1 cellular context compared by ENCODE assay signal in genomic region chr3:173058229-173058628, GRCh38.
TF ChIP-seq lines count a peak whose summit lies in the region.

No MANE protein-coding gene starts in this region.

TF ChIP-seq in K562, 482 proteins besides CTCF, POLR2A, EP300 and RAD21 (continued from another document):
- TF ChIP-seq MGA (IDR thresholded peaks at IDR 0.05) = no peak
- no peak for TF ChIP-seq ASH1L (IDR thresholded peaks at IDR 0.05; ENCODE audit: borderline replicate concordance, low read depth, partially characterized antibody)
- TF ChIP-seq ZNF316 (IDR thresholded peaks at IDR 0.05) = peak; percentile 63
- TF ChIP-seq ZNF41 (CRISPR knock-in tag; conservative IDR thresholded peaks at IDR 0.05) = no peak
- no peak for TF ChIP-seq XRCC5 (IDR thresholded peaks at IDR 0.05; ENCODE audit: low read depth, low read length)
- TF ChIP-seq DIDO1 (tag; IDR thresholded peaks at IDR 0.05; ENCODE audit: low read depth) = no peak
- TF ChIP-seq ZNF140 (CRISPR knock-in tag; IDR thresholded peaks at IDR 0.05) = no peak
- TF ChIP-seq ZNF644 (tag; IDR thresholded peaks at IDR 0.05; ENCODE audit: low read depth) = no peak
- TF ChIP-seq HNRNPK (IDR thresholded peaks at IDR 0.05; ENCODE audit: low read depth, low read length, poor library complexity, severe bottlenecking) = no peak
- TF ChIP-seq E2F3 (CRISPR knock-in tag; IDR thresholded peaks at IDR 0.05) = no peak
TF ChIP-seq in K562: peak in this region for 4.
